Comparison of ENCODE assay signal across 19 cellular contexts in genomic region chr10:61618388-61618961, GRCh38. TPM values are rescaled to one million over a fixed set of nuclear protein-coding genes. Genes with fewer than 3 reads are reported as not detected.
"Had no signal": no experiment of that assay in that cellular context is flagged by ENCODE, and none has a peak within 500 bp of the region (broad histone marks: within the 10 kb centered on the region; RNA-seq: fewer than 3 reads in every experiment).

No MANE protein-coding gene starts in this region.

- H3K27ac Mint-ChIP-seq: activated CD4-positive, alpha-beta T cell treated with anti-CD3 and anti-CD28 coated beads, Interleukin-2, amount 10 ng/mL, durations not matched to agents 7 days and 5 days; activated CD8-positive, alpha-beta T cell treated with anti-CD3 and anti-CD28 coated beads, Interleukin-2, amount 10 ng/mL, durations not matched to agents 7 days and 5 days; effector memory CD8-positive, alpha-beta T cell; nephron progenitor cell; stimulated activated naive B cell treated with anti-CD40 and anti-IgM and Interleukin-4, amounts not matched to agents 10 μg/mL and 1 μg/mL and 100 μg/mL, for 72 hours had no signal

- H3K4me3 Mint-ChIP-seq: activated CD4-positive, alpha-beta T cell treated with anti-CD3 and anti-CD28 coated beads, Interleukin-2, amount 10 ng/mL, durations not matched to agents 7 days and 5 days; activated CD8-positive, alpha-beta T cell treated with anti-CD3 and anti-CD28 coated beads, Interleukin-2, amount 10 ng/mL, durations not matched to agents 7 days and 5 days; activated T-cell treated with anti-CD3 and anti-CD28 coated beads, Interleukin-2, amount 50 U/mL, for 4 hours; effector memory CD8-positive, alpha-beta T cell; nephron progenitor cell; stimulated activated naive B cell treated with anti-CD40 and anti-IgM and Interleukin-4, amounts not matched to agents 10 μg/mL and 1 μg/mL and 100 μg/mL, for 72 hours had no signal

- H3K36me3 Mint-ChIP-seq: stimulated activated naive B cell treated with anti-CD40 and anti-IgM and Interleukin-4, amounts not matched to agents 10 μg/mL and 1 μg/mL and 100 μg/mL, for 72 hours had no signal

- H3K4me1 Mint-ChIP-seq: activated CD4-positive, alpha-beta T cell treated with anti-CD3 and anti-CD28 coated beads, Interleukin-2, amount 10 ng/mL, durations not matched to agents 7 days and 5 days; stimulated activated naive B cell treated with anti-CD40 and anti-IgM and Interleukin-4, amounts not matched to agents 10 μg/mL and 1 μg/mL and 100 μg/mL, for 72 hours had no signal

- H3K9me3 Mint-ChIP-seq: activated CD4-positive, alpha-beta T cell treated with anti-CD3 and anti-CD28 coated beads, Interleukin-2, amount 10 ng/mL, durations not matched to agents 7 days and 5 days; activated T-cell treated with anti-CD3 and anti-CD28 coated beads, Interleukin-2, amount 50 U/mL, for 4 hours; nephron progenitor cell; stimulated activated naive B cell treated with anti-CD40 and anti-IgM and Interleukin-4, amounts not matched to agents 10 μg/mL and 1 μg/mL and 100 μg/mL, for 72 hours had no signal

- DNase-seq: activated CD4-positive, alpha-beta T cell treated with anti-CD3 and anti-CD28 coated beads, Interleukin-2, amount 10 ng/mL, durations not matched to agents 7 days and 5 days; activated CD8-positive, alpha-beta T cell treated with anti-CD3 and anti-CD28 coated beads, Interleukin-2, amount 10 ng/mL, durations not matched to agents 7 days and 5 days; activated effector memory CD4-positive, alpha-beta T cell treated with Interleukin-2 at 50 U/mL for 16 hours; activated naive CD4-positive, alpha-beta T cell treated with anti-CD3 and anti-CD28 coated beads, Interleukin-2, amount 50 U/mL, for 16 hours; activated T-cell treated with anti-CD3 and anti-CD28 coated beads, Interleukin-2, amount 50 U/mL, for 4 hours; effector memory CD8-positive, alpha-beta T cell; foreskin keratinocyte; glutamatergic neuron; hippocampal formation; nephron progenitor cell; occipital lobe; posterior cingulate gyrus; sigmoid colon; spleen; stimulated activated naive B cell treated with anti-CD40 and anti-IgM and Interleukin-4, amounts not matched to agents 10 μg/mL and 1 μg/mL and 100 μg/mL, for 72 hours had no signal

RNA-seq across cellular contexts. Expression of gene CABCOCO1, which starts 44.3 kb away (rescaled TPM):
- total RNA-seq: activated CD4-positive, alpha-beta T cell treated with anti-CD3 and anti-CD28 coated beads, Interleukin-2, amount 10 ng/mL, durations not matched to agents 7 days and 5 days; activated CD8-positive, alpha-beta T cell treated with anti-CD3 and anti-CD28 coated beads, Interleukin-2, amount 10 ng/mL, durations not matched to agents 7 days and 5 days; activated T-cell treated with anti-CD3 and anti-CD28 coated beads, Interleukin-2, amount 50 U/mL, for 4 hours; cardiac septum; dermis microvascular lymphatic vessel endothelial cell; foreskin keratinocyte; left lobe of liver; T-helper 1 cell treated with Interleukin-12 subunit alpha and Interleukin-12 subunit beta and Interleukin-4 antibody, amounts not matched to agents 30 ng/mL and 1 ng/mL, for 36 hours had no signal
